Comparison of ENCODE assay signal across 1 cellular context in genomic region chr10:44960482-44961230, GRCh38.
TF ChIP-seq lines count a peak whose summit lies in the region.

No MANE protein-coding gene starts in this region.

TF ChIP-seq in HCT116, 20 proteins besides CTCF, POLR2A, EP300 and RAD21 (continued from another document):
- TF ChIP-seq CBX3 (IDR thresholded peaks at IDR 0.05; ENCODE audit: low read depth) (no peak), MAX (IDR thresholded peaks at IDR 0.05) (no peak), JUND (IDR thresholded peaks at IDR 0.05) (no peak), YY1 (IDR thresholded peaks at IDR 0.05; ENCODE audit: extremely low read depth, insufficient replicate concordance, low read depth, low read length) (no peak), SRF (IDR thresholded peaks at IDR 0.05; ENCODE audit: low read depth) (no peak), ZBTB33 (IDR thresholded peaks at IDR 0.05; ENCODE audit: extremely low read depth, insufficient replicate concordance, low read length) (no peak), EGR1 (IDR thresholded peaks at IDR 0.05; ENCODE audit: low read depth) (no peak)
